ENCODE assay signal across 13 cellular contexts in the genomic region with DNA sequence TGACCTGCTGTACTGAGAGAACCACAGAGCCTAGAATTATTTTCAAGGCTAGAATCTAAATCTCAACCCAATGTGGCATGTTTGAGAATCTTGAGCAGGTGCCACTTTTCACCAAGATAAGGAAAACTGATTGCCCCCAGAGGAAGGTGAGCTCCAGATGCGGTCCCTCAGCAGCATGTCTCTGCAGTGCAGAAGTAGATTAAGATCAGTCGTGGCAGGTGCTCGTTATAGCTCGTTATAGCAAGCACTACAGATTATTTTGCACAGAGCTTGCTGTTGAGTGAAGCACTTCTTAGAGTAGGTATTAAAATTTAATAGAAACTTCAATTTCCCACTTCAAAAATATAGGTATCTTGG.
"Had no signal": no experiment of that assay in that cellular context is flagged by ENCODE, and none has a peak within 500 bp of the region (broad histone marks: within the 10 kb centered on the region; RNA-seq: fewer than 3 reads in every experiment).

No MANE protein-coding gene starts in this region.

- ATAC-seq: gastrocnemius medialis, heart left ventricle, left cardiac atrium, lower lobe of right lung had no signal

- H3K27ac ChIP-seq: gastrocnemius medialis, heart left ventricle, lower lobe of right lung, spleen, stomach, testis had no signal

- H3K9me3 ChIP-seq: gastrocnemius medialis, heart left ventricle, lower lobe of right lung, sigmoid colon, spleen, stomach, testis had no signal

- H3K4me1 ChIP-seq: gastrocnemius medialis, heart left ventricle, lower lobe of right lung, stomach, testis had no signal

- DNase-seq: activated CD4-positive, alpha-beta T cell treated with anti-CD3 and anti-CD28 coated beads, Interleukin-2, amount 50 U/mL, for 1 hour; activated CD8-positive, alpha-beta memory T cell treated with anti-CD3 and anti-CD28 coated beads for 24 hours; activated naive CD4-positive, alpha-beta T cell treated with anti-CD3 and anti-CD28 coated beads for 36 hours; dorsolateral prefrontal cortex; erythroblast; gastrocnemius medialis; heart left ventricle; left cardiac atrium; lower lobe of right lung; sigmoid colon; spleen; stomach; testis had no signal

- H3K27me3 ChIP-seq: dorsolateral prefrontal cortex, gastrocnemius medialis, heart left ventricle, sigmoid colon, spleen, stomach, testis had no signal

- H3K4me3 ChIP-seq: dorsolateral prefrontal cortex, gastrocnemius medialis, heart left ventricle, lower lobe of right lung, sigmoid colon, spleen, stomach, testis had no signal
